ENCODE assay signal across 1 cellular context in the genomic region with DNA sequence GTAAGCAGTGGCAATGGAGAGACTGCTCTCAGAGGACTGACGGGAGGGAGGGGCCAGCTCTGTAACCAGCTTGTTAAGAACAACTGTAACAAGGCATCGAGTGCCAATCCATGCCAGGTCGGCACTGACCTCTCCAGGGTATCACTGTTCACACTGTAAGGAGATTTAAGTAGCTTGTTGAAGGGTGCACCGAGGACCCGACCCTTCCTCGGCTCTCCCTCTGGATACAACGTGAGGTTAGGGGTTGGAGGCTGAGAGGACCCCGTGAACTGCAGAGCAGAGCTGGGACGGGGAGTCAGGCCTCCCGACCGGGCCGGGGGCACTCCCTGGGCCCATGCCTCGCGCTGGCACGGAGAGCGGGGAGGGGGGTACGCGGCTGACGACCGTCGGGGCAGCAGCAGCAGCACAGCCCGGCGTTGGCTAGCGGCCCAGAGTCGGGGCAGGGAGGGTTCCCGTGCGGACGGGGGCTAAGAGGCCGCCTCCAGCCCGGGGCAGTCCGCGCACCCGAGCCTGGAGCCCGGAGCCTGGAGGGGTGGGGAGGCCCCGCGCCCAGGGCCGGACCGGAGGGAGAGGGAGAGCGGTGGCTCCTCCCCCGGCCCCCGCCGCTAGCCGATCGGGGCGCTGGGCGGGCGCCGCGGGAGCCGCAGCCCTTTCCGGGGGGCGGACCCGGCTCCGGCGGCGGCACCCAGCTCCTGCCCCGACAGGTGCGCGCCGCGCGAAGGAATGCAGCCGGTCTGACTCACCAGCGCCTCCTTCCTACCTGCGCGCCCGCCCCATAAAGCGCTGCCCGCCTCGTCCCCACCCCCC.
A peak's percentile ranks its signal among the peaks of the same experiment; 100 is the strongest.
TF ChIP-seq lines count a peak whose summit lies in the region.

A gene (plus strand): TSS at position 804 of the 807 bp plus-strand sequence. CDS start 3,245 bp downstream, outside the sequence.

TF ChIP-seq in HepG2, 621 proteins besides CTCF, POLR2A, EP300 and RAD21 (continued from another document):
- TF ChIP-seq, protein P1, sequence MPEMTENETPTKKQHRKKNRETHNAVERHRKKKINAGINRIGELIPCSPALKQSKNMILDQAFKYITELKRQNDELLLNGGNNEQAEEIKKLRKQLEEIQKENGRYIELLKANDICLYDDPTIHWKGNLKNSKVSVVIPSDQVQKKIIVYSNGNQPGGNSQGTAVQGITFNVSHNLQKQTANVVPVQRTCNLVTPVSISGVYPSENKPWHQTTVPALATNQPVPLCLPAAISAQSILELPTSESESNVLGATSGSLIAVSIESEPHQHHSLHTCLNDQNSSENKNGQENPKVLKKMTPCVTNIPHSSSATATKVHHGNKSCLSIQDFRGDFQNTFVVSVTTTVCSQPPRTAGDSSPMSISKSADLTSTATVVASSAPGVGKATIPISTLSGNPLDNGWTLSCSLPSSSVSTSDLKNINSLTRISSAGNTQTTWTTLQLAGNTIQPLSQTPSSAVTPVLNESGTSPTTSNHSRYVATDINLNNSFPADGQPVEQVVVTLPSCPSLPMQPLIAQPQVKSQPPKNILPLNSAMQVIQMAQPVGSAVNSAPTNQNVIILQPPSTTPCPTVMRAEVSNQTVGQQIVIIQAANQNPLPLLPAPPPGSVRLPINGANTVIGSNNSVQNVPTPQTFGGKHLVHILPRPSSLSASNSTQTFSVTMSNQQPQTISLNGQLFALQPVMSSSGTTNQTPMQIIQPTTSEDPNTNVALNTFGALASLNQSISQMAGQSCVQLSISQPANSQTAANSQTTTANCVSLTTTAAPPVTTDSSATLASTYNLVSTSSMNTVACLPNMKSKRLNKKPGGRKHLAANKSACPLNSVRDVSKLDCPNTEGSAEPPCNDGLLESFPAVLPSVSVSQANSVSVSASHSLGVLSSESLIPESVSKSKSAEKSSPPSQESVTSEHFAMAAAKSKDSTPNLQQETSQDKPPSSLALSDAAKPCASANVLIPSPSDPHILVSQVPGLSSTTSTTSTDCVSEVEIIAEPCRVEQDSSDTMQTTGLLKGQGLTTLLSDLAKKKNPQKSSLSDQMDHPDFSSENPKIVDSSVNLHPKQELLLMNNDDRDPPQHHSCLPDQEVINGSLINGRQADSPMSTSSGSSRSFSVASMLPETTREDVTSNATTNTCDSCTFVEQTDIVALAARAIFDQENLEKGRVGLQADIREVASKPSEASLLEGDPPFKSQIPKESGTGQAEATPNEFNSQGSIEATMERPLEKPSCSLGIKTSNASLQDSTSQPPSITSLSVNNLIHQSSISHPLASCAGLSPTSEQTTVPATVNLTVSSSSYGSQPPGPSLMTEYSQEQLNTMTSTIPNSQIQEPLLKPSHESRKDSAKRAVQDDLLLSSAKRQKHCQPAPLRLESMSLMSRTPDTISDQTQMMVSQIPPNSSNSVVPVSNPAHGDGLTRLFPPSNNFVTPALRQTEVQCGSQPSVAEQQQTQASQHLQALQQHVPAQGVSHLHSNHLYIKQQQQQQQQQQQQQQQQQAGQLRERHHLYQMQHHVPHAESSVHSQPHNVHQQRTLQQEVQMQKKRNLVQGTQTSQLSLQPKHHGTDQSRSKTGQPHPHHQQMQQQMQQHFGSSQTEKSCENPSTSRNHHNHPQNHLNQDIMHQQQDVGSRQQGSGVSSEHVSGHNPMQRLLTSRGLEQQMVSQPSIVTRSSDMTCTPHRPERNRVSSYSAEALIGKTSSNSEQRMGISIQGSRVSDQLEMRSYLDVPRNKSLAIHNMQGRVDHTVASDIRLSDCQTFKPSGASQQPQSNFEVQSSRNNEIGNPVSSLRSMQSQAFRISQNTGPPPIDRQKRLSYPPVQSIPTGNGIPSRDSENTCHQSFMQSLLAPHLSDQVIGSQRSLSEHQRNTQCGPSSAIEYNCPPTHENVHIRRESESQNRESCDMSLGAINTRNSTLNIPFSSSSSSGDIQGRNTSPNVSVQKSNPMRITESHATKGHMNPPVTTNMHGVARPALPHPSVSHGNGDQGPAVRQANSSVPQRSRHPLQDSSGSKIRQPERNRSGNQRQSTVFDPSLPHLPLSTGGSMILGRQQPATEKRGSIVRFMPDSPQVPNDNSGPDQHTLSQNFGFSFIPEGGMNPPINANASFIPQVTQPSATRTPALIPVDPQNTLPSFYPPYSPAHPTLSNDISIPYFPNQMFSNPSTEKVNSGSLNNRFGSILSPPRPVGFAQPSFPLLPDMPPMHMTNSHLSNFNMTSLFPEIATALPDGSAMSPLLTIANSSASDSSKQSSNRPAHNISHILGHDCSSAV (CRISPR knock-in tag; IDR thresholded peaks at IDR 0.05; ENCODE audit: borderline replicate concordance): no peak
- TF ChIP-seq, protein P2, sequence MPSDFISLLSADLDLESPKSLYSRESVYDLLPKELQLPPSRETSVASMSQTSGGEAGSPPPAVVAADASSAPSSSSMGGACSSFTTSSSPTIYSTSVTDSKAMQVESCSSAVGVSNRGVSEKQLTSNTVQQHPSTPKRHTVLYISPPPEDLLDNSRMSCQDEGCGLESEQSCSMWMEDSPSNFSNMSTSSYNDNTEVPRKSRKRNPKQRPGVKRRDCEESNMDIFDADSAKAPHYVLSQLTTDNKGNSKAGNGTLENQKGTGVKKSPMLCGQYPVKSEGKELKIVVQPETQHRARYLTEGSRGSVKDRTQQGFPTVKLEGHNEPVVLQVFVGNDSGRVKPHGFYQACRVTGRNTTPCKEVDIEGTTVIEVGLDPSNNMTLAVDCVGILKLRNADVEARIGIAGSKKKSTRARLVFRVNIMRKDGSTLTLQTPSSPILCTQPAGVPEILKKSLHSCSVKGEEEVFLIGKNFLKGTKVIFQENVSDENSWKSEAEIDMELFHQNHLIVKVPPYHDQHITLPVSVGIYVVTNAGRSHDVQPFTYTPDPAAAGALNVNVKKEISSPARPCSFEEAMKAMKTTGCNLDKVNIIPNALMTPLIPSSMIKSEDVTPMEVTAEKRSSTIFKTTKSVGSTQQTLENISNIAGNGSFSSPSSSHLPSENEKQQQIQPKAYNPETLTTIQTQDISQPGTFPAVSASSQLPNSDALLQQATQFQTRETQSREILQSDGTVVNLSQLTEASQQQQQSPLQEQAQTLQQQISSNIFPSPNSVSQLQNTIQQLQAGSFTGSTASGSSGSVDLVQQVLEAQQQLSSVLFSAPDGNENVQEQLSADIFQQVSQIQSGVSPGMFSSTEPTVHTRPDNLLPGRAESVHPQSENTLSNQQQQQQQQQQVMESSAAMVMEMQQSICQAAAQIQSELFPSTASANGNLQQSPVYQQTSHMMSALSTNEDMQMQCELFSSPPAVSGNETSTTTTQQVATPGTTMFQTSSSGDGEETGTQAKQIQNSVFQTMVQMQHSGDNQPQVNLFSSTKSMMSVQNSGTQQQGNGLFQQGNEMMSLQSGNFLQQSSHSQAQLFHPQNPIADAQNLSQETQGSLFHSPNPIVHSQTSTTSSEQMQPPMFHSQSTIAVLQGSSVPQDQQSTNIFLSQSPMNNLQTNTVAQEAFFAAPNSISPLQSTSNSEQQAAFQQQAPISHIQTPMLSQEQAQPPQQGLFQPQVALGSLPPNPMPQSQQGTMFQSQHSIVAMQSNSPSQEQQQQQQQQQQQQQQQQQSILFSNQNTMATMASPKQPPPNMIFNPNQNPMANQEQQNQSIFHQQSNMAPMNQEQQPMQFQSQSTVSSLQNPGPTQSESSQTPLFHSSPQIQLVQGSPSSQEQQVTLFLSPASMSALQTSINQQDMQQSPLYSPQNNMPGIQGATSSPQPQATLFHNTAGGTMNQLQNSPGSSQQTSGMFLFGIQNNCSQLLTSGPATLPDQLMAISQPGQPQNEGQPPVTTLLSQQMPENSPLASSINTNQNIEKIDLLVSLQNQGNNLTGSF (CRISPR knock-in tag; IDR thresholded peaks at IDR 0.05): peak; percentile 53; the same call in 1 of the 2 replicates
- TF ChIP-seq, protein P3, sequence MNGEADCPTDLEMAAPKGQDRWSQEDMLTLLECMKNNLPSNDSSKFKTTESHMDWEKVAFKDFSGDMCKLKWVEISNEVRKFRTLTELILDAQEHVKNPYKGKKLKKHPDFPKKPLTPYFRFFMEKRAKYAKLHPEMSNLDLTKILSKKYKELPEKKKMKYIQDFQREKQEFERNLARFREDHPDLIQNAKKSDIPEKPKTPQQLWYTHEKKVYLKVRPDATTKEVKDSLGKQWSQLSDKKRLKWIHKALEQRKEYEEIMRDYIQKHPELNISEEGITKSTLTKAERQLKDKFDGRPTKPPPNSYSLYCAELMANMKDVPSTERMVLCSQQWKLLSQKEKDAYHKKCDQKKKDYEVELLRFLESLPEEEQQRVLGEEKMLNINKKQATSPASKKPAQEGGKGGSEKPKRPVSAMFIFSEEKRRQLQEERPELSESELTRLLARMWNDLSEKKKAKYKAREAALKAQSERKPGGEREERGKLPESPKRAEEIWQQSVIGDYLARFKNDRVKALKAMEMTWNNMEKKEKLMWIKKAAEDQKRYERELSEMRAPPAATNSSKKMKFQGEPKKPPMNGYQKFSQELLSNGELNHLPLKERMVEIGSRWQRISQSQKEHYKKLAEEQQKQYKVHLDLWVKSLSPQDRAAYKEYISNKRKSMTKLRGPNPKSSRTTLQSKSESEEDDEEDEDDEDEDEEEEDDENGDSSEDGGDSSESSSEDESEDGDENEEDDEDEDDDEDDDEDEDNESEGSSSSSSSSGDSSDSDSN (CRISPR knock-in tag; IDR thresholded peaks at IDR 0.05): peak; percentile 73
- no peak for TF ChIP-seq ZNF232 (CRISPR knock-in tag; IDR thresholded peaks at IDR 0.05; ENCODE audit: borderline replicate concordance)
